21 cellular contexts compared by ENCODE assay signal in the genomic region with DNA sequence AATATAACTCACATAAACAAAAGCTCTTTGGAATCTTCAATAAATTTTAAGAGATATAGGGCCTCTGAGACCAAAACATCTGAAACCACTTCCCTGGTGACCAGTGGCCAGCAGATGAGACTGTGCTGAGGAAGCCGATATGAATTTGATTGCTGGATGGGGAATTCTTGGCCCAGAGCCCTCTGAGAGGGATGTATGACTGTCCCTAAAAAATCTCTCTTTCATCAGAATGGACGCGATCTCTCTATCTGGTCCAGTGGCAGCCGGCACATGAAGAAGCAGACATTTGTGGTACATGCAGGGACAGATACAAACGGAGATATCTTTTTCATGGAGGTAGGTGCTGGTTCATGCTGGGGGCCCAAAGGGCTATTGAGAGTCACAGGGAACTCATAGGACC. TPM values are rescaled to one million over a fixed set of nuclear protein-coding genes. Genes with fewer than 3 reads are reported as not detected.
"Had no signal": no experiment of that assay in that cellular context is flagged by ENCODE, and none has a peak within 500 bp of the region (broad histone marks: within the 10 kb centered on the region; RNA-seq: fewer than 3 reads in every experiment).

No MANE protein-coding gene starts in this region.

- H3K4me2 ChIP-seq: neural progenitor cell, smooth muscle cell had no signal

- ATAC-seq: gastrocnemius medialis; heart right ventricle; naive thymus-derived CD4-positive, alpha-beta T cell; pancreas; right lobe of liver; stimulated activated effector memory CD8-positive, alpha-beta T cell treated with anti-CD3 and anti-CD28 coated beads, Interleukin-12 subunit alpha, Interleukin-12 subunit beta, amount 100 ng/mL, for 72 hours; T-helper 17 cell had no signal

- H2AFZ ChIP-seq: neural progenitor cell had no signal

- H3K9ac ChIP-seq: neural progenitor cell had no signal

- H3K4me3 ChIP-seq: gastrocnemius medialis, heart right ventricle, neural progenitor cell, pancreas, right lobe of liver, smooth muscle cell, stomach had no signal

- H3K4me1 ChIP-seq: gastrocnemius medialis, neural progenitor cell, pancreas, right lobe of liver, stomach had no signal

- H3K36me3 ChIP-seq: neural progenitor cell had no signal

- H3K27ac ChIP-seq: epithelial cell of prostate, gastrocnemius medialis, heart right ventricle, neural progenitor cell, pancreas, right lobe of liver, stomach, WERI-Rb-1 had no signal

- DNase-seq: activated CD4-positive, alpha-beta T cell treated with anti-CD3 and anti-CD28 coated beads for 1 hour; activated CD8-positive, alpha-beta memory T cell treated with anti-CD3 and anti-CD28 coated beads for 24 hours; activated CD8-positive, alpha-beta memory T cell treated with anti-CD3 and anti-CD28 coated beads, Interleukin-2, amount 50 U/mL, for 48 hours; activated gamma-delta T cell; gastrocnemius medialis; heart right ventricle; naive thymus-derived CD4-positive, alpha-beta T cell; pancreas; right lobe of liver; stimulated activated CD4-positive, alpha-beta T cell treated with anti-CD3 and anti-CD28 coated beads, Interleukin-4, amount 100 ng/mL, for 24 hours; stomach; T-helper 17 cell; WERI-Rb-1 had no signal

- H3K27me3 ChIP-seq: gastrocnemius medialis, heart right ventricle, neural progenitor cell, pancreas, right lobe of liver, stomach had no signal

- H3K9me3 ChIP-seq: gastrocnemius medialis, heart right ventricle, pancreas, right lobe of liver, stomach had no signal

RNA-seq across cellular contexts. Expression of gene MYBPC3, which starts 37.5 kb away (rescaled TPM):
- total RNA-seq: dermis microvascular lymphatic vessel endothelial cell, fibroblast of lung, mucosa of gallbladder, smooth muscle cell, temporal lobe had no signal
- polyA plus RNA-seq: fibroblast of lung; naive thymus-derived CD4-positive, alpha-beta T cell had no signal
